In the genomic region with DNA sequence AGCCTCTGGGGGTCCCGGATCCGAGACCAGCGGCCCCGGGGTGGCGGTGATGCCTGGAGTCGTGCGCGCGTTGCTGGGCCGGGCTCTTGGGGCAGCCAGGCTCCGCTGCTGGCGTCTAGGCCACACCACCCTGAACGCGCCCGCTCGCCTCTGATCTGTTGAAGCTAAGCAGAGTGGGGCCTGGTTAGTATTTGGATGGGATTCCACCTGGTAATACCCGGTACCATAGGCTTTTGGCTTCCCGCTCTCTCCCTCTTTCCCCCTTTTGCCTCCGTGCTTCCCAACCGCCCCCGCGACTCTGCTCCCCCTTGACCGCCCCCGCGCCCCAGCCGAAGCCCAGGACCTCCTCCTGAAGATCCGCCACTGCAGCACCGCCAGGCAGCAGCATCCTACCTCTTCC, we compare ENCODE assay signal across 9 cellular contexts.
A peak's percentile ranks its signal among the peaks of the same experiment; 100 is the strongest.
DNase-seq lines count a peak whose midpoint lies in the region; ATAC-seq, FAIRE-seq and TF ChIP-seq lines count a peak whose summit lies in the region.
"Had no signal": no experiment of that assay in that cellular context is flagged by ENCODE, and none has a peak within 500 bp of the region (broad histone marks: within the 10 kb centered on the region; RNA-seq: fewer than 3 reads in every experiment).

No MANE protein-coding gene starts in this region.

- WGBS in neuronal stem cell (ENCODE audit: extremely low coverage in 2 of 2, insufficient read length in 2 of 2, insufficient replicate concordance in 1 of 2), 2 donors, result no CpG with 5 or more reads among the region's 28 CpGs

- H3K9me2 ChIP-seq in OCI-LY7 (ENCODE audit: insufficient read depth, low read length), result no peaks in the 10 kb centered on the region

- H3K9ac ChIP-seq in neuronal stem cell (ENCODE audit: low read depth, low read length, poor library complexity), result peak overlapping the region; percentile 32

- H3K14ac ChIP-seq in neuronal stem cell (ENCODE audit: low read length), result no peak overlapping the region

- no peaks in the 10 kb centered on the region for H4K20me1 ChIP-seq in OCI-LY7 (ENCODE audit: insufficient read depth, low read length)

- H2AK5ac ChIP-seq in neuronal stem cell (ENCODE audit: low read depth, low read length), result no peak overlapping the region

- no peak for TF ChIP-seq POLR2A in GM12892 (IDR thresholded peaks at IDR 0.05; ENCODE audit: low read depth, low read length)

- no peak for ATAC-seq in GM21526 (IDR thresholded peaks at IDR 0.05; ENCODE audit: low FRiP score, unreplicated experiment)

- H2AFZ ChIP-seq in OCI-LY7 (ENCODE audit: low read length) (no peak overlapping the region), neuronal stem cell (ENCODE audit: low read length) (peak overlapping the region; percentile 74)

- intact Hi-C loops in OCI-LY7 (cut with micrococcal nuclease; ENCODE audit: unreplicated experiment), result no loop called here

- CTCF ChIA-PET in OCI-LY7 (lab: Charles Lee; ENCODE audit: unreplicated experiment), result no interaction called here

- H3K23ac ChIP-seq in neuronal stem cell (ENCODE audit: low read depth, low read length, poor library complexity), result peak overlapping the region; percentile 37

- no peak overlapping the region for H2BK5ac ChIP-seq in neuronal stem cell (ENCODE audit: low read length)

- H2BK15ac ChIP-seq in neuronal stem cell (ENCODE audit: low read length), result no peak overlapping the region

- H4K8ac ChIP-seq in neuronal stem cell (ENCODE audit: low read depth, low read length), result no peak overlapping the region

- H3K4me3 ChIP-seq in OCI-LY7 (ENCODE audit: low read depth, low read length, poor library complexity, severe bottlenecking) (peak overlapping the region; percentile 63), epithelial cell of esophagus (ENCODE audit: low read length) (no peak overlapping the region), neuronal stem cell (ENCODE audit: low read length in 2 of 2) (peak overlapping the region; percentile 15 to 45)

- no peak overlapping the region for H4K91ac ChIP-seq in neuronal stem cell (ENCODE audit: low read depth, low read length, poor library complexity)

- BruUV-seq in OCI-LY7 (replicated peaks; lab: Mats Ljungman, UMichigan), result no TSS peak

- no peaks in the 10 kb centered on the region for H3K9me3 ChIP-seq in OCI-LY7 (ENCODE audit: low read length)
- H3K9me3 ChIP-seq in neuronal stem cell (replicated peaks in 1 of 2; ENCODE audit: control insufficient read depth in 2 of 2, insufficient read depth in 1 of 2, low read depth in 1 of 2, low read length in 2 of 2), result peaks cover 4 to 13% of the 10 kb centered on the region in 2 donors

- no peak overlapping the region for H2BK12ac ChIP-seq in neuronal stem cell (ENCODE audit: low read length)

- DNase-seq in NOMO-1 treated with DMSO at 0.1 percent for 48 hours (lab: John Stamatoyannopoulos, UW; ENCODE audit: unreplicated experiment) (peak; percentile 8), NOMO-1 treated with dmso at 0.1 percent for 144 hours (lab: John Stamatoyannopoulos, UW; ENCODE audit: unreplicated experiment) (no peak), OCI-LY7 (ENCODE audit: low spot score) (peak; percentile 55), epithelial cell of esophagus (ENCODE audit: low read depth) (peak; percentile 44), neuronal stem cell (ENCODE audit: low spot score) (peak; percentile 58), GM12892 (ENCODE audit: insufficient read length) (no peak)
- DNase-seq in effector CD4-positive, alpha-beta T cell, result no peak
- DNase-seq: activated B cell treated with CpG ODN at 0.5 μM for 24 hours had no signal

- H3K79me2 ChIP-seq in OCI-LY7 (ENCODE audit: insufficient read depth, low read depth, low read length), result no peaks in the 10 kb centered on the region

- H3K18ac ChIP-seq in neuronal stem cell (ENCODE audit: low read length), result no peak overlapping the region

- POLR2A ChIA-PET in OCI-LY7 (lab: Charles Lee), result no interaction called here

- H3K27ac ChIP-seq in OCI-LY7 (ENCODE audit: low read depth, low read length, poor library complexity, severe bottlenecking) (no peak overlapping the region), neuronal stem cell (replicated peaks; ENCODE audit: low read length) (no peak overlapping the region)

- H3K79me1 ChIP-seq in neuronal stem cell (ENCODE audit: low read depth, low read length), result no peaks in the 10 kb centered on the region

- no peak overlapping the region for H2BK120ac ChIP-seq in neuronal stem cell (ENCODE audit: low read depth, low read length)

- TF ChIP-seq CTCF in OCI-LY7 (conservative IDR thresholded peaks at IDR 0.05; ENCODE audit: low read length) (no peak), epithelial cell of esophagus (IDR thresholded peaks at IDR 0.05; ENCODE audit: insufficient read depth, low read depth, low read length, missing control alignments) (no peak)

- no peak overlapping the region for H3K4ac ChIP-seq in neuronal stem cell (ENCODE audit: low read length)

- H3K4me1 ChIP-seq in OCI-LY7 (ENCODE audit: insufficient read depth, low read length, poor library complexity, severe bottlenecking) (no peaks in the 10 kb centered on the region), neuronal stem cell (ENCODE audit: control insufficient read depth in 2 of 2, insufficient read depth in 1 of 2, low read depth in 1 of 2, low read length in 2 of 2) (no peaks in the 10 kb centered on the region)

- H3K27me3 ChIP-seq in neuronal stem cell (ENCODE audit: control insufficient read depth in 3 of 3, insufficient read depth in 3 of 3, low read depth in 1 of 3, low read length in 3 of 3), result no peaks in the 10 kb centered on the region

- no peak for FAIRE-seq in GM12892 (lab: Jason Lieb, UNC)

- H3K36me3 ChIP-seq in OCI-LY7 (ENCODE audit: insufficient read depth, low read length), result no peaks in the 10 kb centered on the region
- no peaks in the 10 kb centered on the region for H3K36me3 ChIP-seq in neuronal stem cell (replicated peaks in 1 of 2; ENCODE audit: control insufficient read depth in 2 of 2, insufficient read depth in 2 of 2, low read length in 2 of 2)

- H3K4me2 ChIP-seq in OCI-LY7 (ENCODE audit: low read length), result no peak overlapping the region; the same call in 1 of the 2 replicates
- H3K4me2 ChIP-seq in neuronal stem cell (ENCODE audit: insufficient read depth, low read length, poor library complexity, severe bottlenecking), result no peak overlapping the region

Comparison
In these comparisons a context has a peak if more than half of its experiments do, and no peak if none do; other contexts are left out.
1. DNase-seq: peak in NOMO-1 treated with DMSO at 0.1 percent for 48 hours (single experiment), OCI-LY7 (single experiment), epithelial cell of esophagus (single experiment) and neuronal stem cell (single experiment); none in NOMO-1 treated with dmso at 0.1 percent for 144 hours (single experiment), effector CD4-positive, alpha-beta T cell (single experiment) and GM12892 (single experiment).